ENCODE assay signal across 13 cellular contexts in the genomic region with DNA sequence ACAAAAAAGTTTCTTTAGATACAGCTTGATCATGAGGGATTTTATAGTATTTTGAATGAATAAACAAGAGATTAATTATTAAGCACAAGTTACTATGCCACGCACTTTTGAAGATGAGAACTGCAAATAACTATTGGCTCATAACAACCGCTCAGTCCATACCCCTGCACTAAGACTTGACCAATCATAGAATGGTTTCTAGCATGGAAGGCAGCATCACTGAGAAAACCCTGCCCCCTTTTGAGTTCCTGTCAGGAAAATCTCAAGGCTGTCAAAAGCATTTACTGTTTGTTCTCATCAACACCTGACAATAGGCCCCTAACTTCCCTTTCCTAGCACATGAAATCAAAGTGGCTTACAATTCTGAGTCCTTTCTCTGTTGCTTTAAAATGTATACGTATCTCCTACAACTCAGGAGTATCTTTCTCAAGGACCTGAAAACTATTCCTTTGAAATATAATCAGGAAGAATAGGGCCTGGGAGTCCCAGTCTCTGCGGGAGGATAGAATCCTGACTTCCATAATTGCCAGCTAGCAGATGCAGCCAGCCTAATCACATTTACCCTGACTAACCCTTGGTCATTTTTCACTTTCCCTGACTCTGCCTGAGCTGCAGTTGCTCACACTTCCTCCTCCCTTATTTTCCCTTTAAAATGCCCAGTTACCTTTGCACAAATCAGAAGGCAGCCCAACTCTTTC. TPM values are rescaled to one million over a fixed set of nuclear protein-coding genes. Genes with fewer than 3 reads are reported as not detected.
DNase-seq lines count a peak whose midpoint lies in the region; ATAC-seq and TF ChIP-seq lines count a peak whose summit lies in the region.
"Had no signal": no experiment of that assay in that cellular context is flagged by ENCODE, and none has a peak within 500 bp of the region (broad histone marks: within the 10 kb centered on the region; RNA-seq: fewer than 3 reads in every experiment).

No MANE protein-coding gene starts in this region.

- H3K18ac ChIP-seq in mesenchymal stem cell (ENCODE audit: low read depth in 1 of 2, low read length in 2 of 2), result peak overlapping the region in 1 of 2 experiments; percentile 25

- no peak overlapping the region for H2BK15ac ChIP-seq in mesenchymal stem cell (ENCODE audit: low read depth, poor library complexity, severe bottlenecking)

- H4K8ac ChIP-seq in mesenchymal stem cell (ENCODE audit: low read length), result no peak overlapping the region

- TF ChIP-seq CTCF in WERI-Rb-1 (IDR thresholded peaks at IDR 0.05; ENCODE audit: low read depth, low read length) (no peak), CD14-positive monocyte (IDR thresholded peaks at IDR 0.05) (no peak)

- no peak overlapping the region for H3K14ac ChIP-seq in mesenchymal stem cell (ENCODE audit: low read length in 2 of 2)

- H2BK5ac ChIP-seq in mesenchymal stem cell (ENCODE audit: low read depth, low read length, poor library complexity, severe bottlenecking), result no peak overlapping the region

- intact Hi-C loops in Right ventricle myocardium inferior (cut with DNase I), result no loop called here
- intact Hi-C loops in cardiac septum (cut with DNase I), result no loop called here
- intact Hi-C loops in CD14-positive monocyte (cut with micrococcal nuclease), result no loop called here

- no peak overlapping the region for H2BK120ac ChIP-seq in mesenchymal stem cell (ENCODE audit: low read depth, low read length)

- peak overlapping the region; percentile 33 for H3K9ac ChIP-seq in mesenchymal stem cell (ENCODE audit: low read length)

- peaks cover 0 to under 1% (median 0%) of the 10 kb centered on the region in 7 donors for H3K9me3 Mint-ChIP-seq in CD14-positive monocyte

- H4K91ac ChIP-seq in mesenchymal stem cell (ENCODE audit: low read length), result no peak overlapping the region

- H2AFZ ChIP-seq in mesenchymal stem cell (ENCODE audit: low read depth, low read length), result no peak overlapping the region

- H3K9me3 ChIP-seq in WERI-Rb-1 (ENCODE audit: severe bottlenecking), result no peaks in the 10 kb centered on the region
- no peaks in the 10 kb centered on the region for H3K9me3 ChIP-seq in mesenchymal stem cell (ENCODE audit: control insufficient read depth, low read length)

- no peaks in the 10 kb centered on the region for H3K27me3 ChIP-seq in WERI-Rb-1 (ENCODE audit: insufficient read depth, low read depth, severe bottlenecking)
- no peaks in the 10 kb centered on the region for H3K27me3 ChIP-seq in mesenchymal stem cell (ENCODE audit: control insufficient read depth in 1 of 2, insufficient read depth in 1 of 2, low read length in 2 of 2)

- H3K36me3 ChIP-seq in WERI-Rb-1 (no peaks in the 10 kb centered on the region), mesenchymal stem cell (ENCODE audit: control insufficient read depth in 1 of 2, insufficient read depth in 2 of 2, low read depth in 1 of 2, low read length in 2 of 2) (no peaks in the 10 kb centered on the region)

- no peak overlapping the region for H3K4ac ChIP-seq in mesenchymal stem cell (ENCODE audit: low read depth in 1 of 2, low read length in 2 of 2)

- peaks cover 1 to 12% (median 9%) of the 10 kb centered on the region in 3 donors for H3K27me3 Mint-ChIP-seq in CD14-positive monocyte (ENCODE audit: low read depth in 3 of 3)

- no peak overlapping the region for H3K27ac Mint-ChIP-seq in CD14-positive monocyte
- H3K27ac Mint-ChIP-seq: activated naive CD8-positive, alpha-beta T cell had no signal

- no peak overlapping the region for H3K4me2 ChIP-seq in mesenchymal stem cell (ENCODE audit: low read length, poor library complexity, severe bottlenecking)

- no peak overlapping the region for H3K23ac ChIP-seq in mesenchymal stem cell (ENCODE audit: low read length in 2 of 2)

- H2BK12ac ChIP-seq in mesenchymal stem cell (ENCODE audit: low read length in 2 of 2), result peak overlapping the region in 1 of 2 experiments; percentile 1

- H3K4me3 Mint-ChIP-seq in CD14-positive monocyte, result no peak overlapping the region
- H3K4me3 Mint-ChIP-seq: activated naive CD8-positive, alpha-beta T cell had no signal

- H3K4me3 ChIP-seq in WERI-Rb-1 (ENCODE audit: low read depth, low read length) (no peak overlapping the region), mesenchymal stem cell (ENCODE audit: insufficient read depth in 1 of 2, low read depth in 1 of 2, low read length in 2 of 2) (no peak overlapping the region)

- peaks cover 4% of the 10 kb centered on the region for H3K4me1 Mint-ChIP-seq in CD14-positive monocyte

- DNase-seq in Right ventricle myocardium inferior (ENCODE audit: missing footprints) (no peak), cardiac septum (ENCODE audit: low spot score) (no peak), WERI-Rb-1 (peak; percentile 42), mesenchymal stem cell (no peak), NCI-H1048 (lab: John Stamatoyannopoulos, UW) (no peak), CD14-positive monocyte (ENCODE audit: low spot score) (no peak)
- DNase-seq: ACHN, DND-41, NCI-H2171 treated with DMSO at 0.1 percent for 48 hours, RPMI8226 had no signal

- H3K4me1 ChIP-seq in mesenchymal stem cell (ENCODE audit: control insufficient read depth, insufficient read depth, low read depth, low read length), result peaks cover 3% of the 10 kb centered on the region

- no peak overlapping the region for H2AK5ac ChIP-seq in mesenchymal stem cell (ENCODE audit: low read length, severe bottlenecking)

- ATAC-seq in Right ventricle myocardium inferior, result peak; percentile 87
- no peak for ATAC-seq in HG03521 (IDR thresholded peaks at IDR 0.05; ENCODE audit: unreplicated experiment)
- ATAC-seq in HG02642 (IDR thresholded peaks at IDR 0.05; ENCODE audit: poor library complexity, unreplicated experiment), result no peak

- no peaks in the 10 kb centered on the region for H3K36me3 Mint-ChIP-seq in CD14-positive monocyte
- H3K36me3 Mint-ChIP-seq: activated naive CD8-positive, alpha-beta T cell had no signal

- peak overlapping the region; percentile 32; the same call in 1 of the 2 replicates for H3K27ac ChIP-seq in WERI-Rb-1
- H3K27ac ChIP-seq in mesenchymal stem cell (ENCODE audit: low read length, poor library complexity, severe bottlenecking), result no peak overlapping the region

- no peaks in the 10 kb centered on the region for H3K79me1 ChIP-seq in mesenchymal stem cell (replicated peaks; ENCODE audit: low read length, poor library complexity, severe bottlenecking)

- WGBS in mesenchymal stem cell, result 69% methylated on average over 4 of the region's 4 CpGs

RNA-seq across cellular contexts. Expression of a gene that starts 9.0 kb away (rescaled TPM):
- total RNA-seq in Right ventricle myocardium inferior, result 15.1 TPM
- 12.6 TPM for total RNA-seq in cardiac septum
- 126 TPM for polyA plus RNA-seq in mesenchymal stem cell (2013, experiment 1 of 2)
- polyA plus RNA-seq in mesenchymal stem cell (2013, experiment 2 of 2), result 132 TPM
- 1 to 10 TPM; 3.4 to 4.6 TPM for polyA plus RNA-seq in CD14-positive monocyte
